In the genomic region with DNA sequence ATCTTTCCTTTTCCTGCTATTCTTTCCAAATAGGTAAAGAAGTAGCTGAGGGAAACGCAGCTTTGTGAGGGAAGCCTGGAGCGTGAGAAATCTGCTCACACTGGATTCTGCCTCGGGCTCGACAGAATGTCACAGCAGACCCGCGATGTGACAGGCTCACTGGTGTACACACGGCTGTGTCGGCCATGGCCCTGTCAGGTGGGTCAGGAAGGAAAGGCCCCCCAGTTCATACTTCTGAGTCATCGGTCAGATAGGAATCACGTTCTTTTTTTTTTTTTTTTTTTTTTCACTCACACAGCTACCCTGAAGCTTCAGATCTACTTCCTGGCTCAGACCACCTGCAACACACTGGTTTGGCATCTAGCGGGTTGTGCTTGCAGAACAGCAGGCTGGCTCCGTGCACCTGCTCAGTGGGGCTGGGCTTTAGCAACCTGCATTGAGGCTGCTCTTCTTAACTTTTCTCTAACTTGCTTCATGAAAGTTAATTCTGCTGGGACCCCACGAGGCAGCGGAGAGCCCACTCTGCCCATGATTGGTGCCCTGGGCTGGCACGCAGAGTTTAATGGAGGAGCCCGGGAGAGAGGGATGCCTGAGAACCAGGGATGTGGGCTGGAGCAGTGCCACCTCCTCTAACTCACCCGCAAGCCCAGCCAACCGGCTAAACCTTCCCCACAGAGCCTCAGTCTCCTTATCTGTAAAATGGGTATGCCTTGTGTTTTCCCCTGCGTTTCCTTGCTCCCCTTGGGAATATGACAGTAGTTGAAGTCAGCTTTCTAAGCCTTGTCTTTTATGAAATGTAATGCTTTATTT, we compare ENCODE assay signal across 8 cellular contexts.
DNase-seq lines count a peak whose midpoint lies in the region; ATAC-seq and TF ChIP-seq lines count a peak whose summit lies in the region.

No MANE protein-coding gene starts in this region.

- peak overlapping the region; percentile 83 for H3K4me3 Mint-ChIP-seq in activated CD4-positive, alpha-beta T cell treated with anti-CD3 and anti-CD28 coated beads, Interleukin-2, amount 10 ng/mL, durations not matched to agents 24 days and 14 days

- WGBS in testis, 2 donors = 48 to 66% methylated on average over 19 of the region's 19 CpGs

- H3K36me3 Mint-ChIP-seq in activated CD4-positive, alpha-beta T cell treated with anti-CD3 and anti-CD28 coated beads, Interleukin-2, amount 10 ng/mL, durations not matched to agents 24 days and 14 days (ENCODE audit: low read depth) = no peaks in the 10 kb centered on the region

- peak overlapping the region in 1 of 2 donors; percentile 11 for H3K4me3 ChIP-seq in testis

- H3K27me3 ChIP-seq in testis = no peaks in the 10 kb centered on the region

- no peaks in the 10 kb centered on the region for H3K9me3 ChIP-seq in testis

- peak overlapping the region; percentile 89 for H3K27ac Mint-ChIP-seq in activated CD4-positive, alpha-beta T cell treated with anti-CD3 and anti-CD28 coated beads, Interleukin-2, amount 10 ng/mL, durations not matched to agents 24 days and 14 days

- H3K27ac ChIP-seq in epithelial cell of prostate = peak overlapping the region; percentile 13
- no peak overlapping the region for H3K27ac ChIP-seq in testis

- no peaks in the 10 kb centered on the region for H3K9me3 Mint-ChIP-seq in activated CD4-positive, alpha-beta T cell treated with anti-CD3 and anti-CD28 coated beads, Interleukin-2, amount 10 ng/mL, durations not matched to agents 24 days and 14 days

- peaks cover 10% of the 10 kb centered on the region for H3K4me1 ChIP-seq in testis

- peak; percentile 8 for DNase-seq in NCI-H2196 (lab: John Stamatoyannopoulos, UW; ENCODE audit: unreplicated experiment)
- no peak for DNase-seq in NCI-H2196 treated with DMSO at 0.1 percent for 48 hours (lab: John Stamatoyannopoulos, UW; ENCODE audit: unreplicated experiment)
- peak; percentile 79 for DNase-seq in activated CD4-positive, alpha-beta T cell treated with anti-CD3 and anti-CD28 coated beads, Interleukin-2, amount 10 ng/mL, durations not matched to agents 24 days and 14 days
- DNase-seq in epithelial cell of prostate (ENCODE audit: low read depth, low spot score) = no peak
- peak; percentile 17 for DNase-seq in testis
- no peak for DNase-seq in cortex of kidney (lab: John Stamatoyannopoulos, UW)
- DNase-seq in hepatic stellate cell (ENCODE audit: low spot score) = no peak

- H3K4me1 Mint-ChIP-seq in activated CD4-positive, alpha-beta T cell treated with anti-CD3 and anti-CD28 coated beads, Interleukin-2, amount 10 ng/mL, durations not matched to agents 24 days and 14 days = peaks cover 64% of the 10 kb centered on the region

- no peak for ATAC-seq in GM21360 (IDR thresholded peaks at IDR 0.05; ENCODE audit: unreplicated experiment)

- intact Hi-C loops in activated CD4-positive, alpha-beta T cell treated with anti-CD3 and anti-CD28 coated beads, Interleukin-2, amount 10 ng/mL, durations not matched to agents 24 days and 14 days (cut with micrococcal nuclease) = loop anchor here (10.0 kb wide), 1 partner anchor 383 kb away; no protein-coding TSS in a partner anchor
- intact Hi-C loops in testis (cut with DNase I; ENCODE audit: low total_unique reads) = loop anchor here (10.0 kb wide), 1 partner anchor 63 kb away; a partner anchor contains a TSS

- H3K27me3 Mint-ChIP-seq in activated CD4-positive, alpha-beta T cell treated with anti-CD3 and anti-CD28 coated beads, Interleukin-2, amount 10 ng/mL, durations not matched to agents 24 days and 14 days = no peaks in the 10 kb centered on the region

- TF ChIP-seq CTCF in testis (IDR thresholded peaks at IDR 0.05) = no peak

- no peak for TF ChIP-seq POLR2A in testis (IDR thresholded peaks at IDR 0.05)

- no peaks in the 10 kb centered on the region for H3K36me3 ChIP-seq in testis (ENCODE audit: low read depth, missing control alignments)

Comparison
In these comparisons a context has a peak if more than half of its experiments do, and no peak if none do; other contexts are left out.
1. DNase-seq: peak in NCI-H2196 (single experiment), activated CD4-positive, alpha-beta T cell treated with anti-CD3 and anti-CD28 coated beads, Interleukin-2, amount 10 ng/mL, durations not matched to agents 24 days and 14 days (single experiment) and testis (single experiment); none in NCI-H2196 treated with DMSO at 0.1 percent for 48 hours (single experiment), epithelial cell of prostate (single experiment), cortex of kidney (single experiment) and hepatic stellate cell (single experiment).